ENCODE assay signal across 12 cellular contexts in the genomic region with DNA sequence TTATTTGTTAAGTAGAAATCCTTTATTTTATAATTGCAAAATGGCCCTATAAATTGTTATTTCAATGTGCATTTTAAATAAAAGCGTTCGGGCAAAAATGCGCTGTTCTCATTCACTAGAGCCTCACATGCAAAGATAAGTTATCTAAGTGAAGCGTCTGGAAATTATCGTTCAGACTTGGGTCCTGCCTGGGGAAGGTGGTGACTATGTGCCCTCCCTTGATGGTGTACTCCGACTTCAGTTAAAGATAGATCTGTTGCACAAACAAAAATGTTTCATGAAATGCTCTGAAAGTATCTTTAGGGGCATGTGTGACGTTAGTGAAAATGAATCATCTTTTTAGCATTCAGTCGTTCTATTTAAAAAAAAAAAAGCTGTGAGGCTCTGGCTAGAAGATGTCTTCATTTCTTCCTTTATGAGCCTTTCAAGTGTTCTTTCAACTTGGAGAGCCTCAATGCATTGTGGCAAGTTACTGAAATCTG.
DNase-seq lines count a peak whose midpoint lies in the region; ATAC-seq and TF ChIP-seq lines count a peak whose summit lies in the region.
"Had no signal": no experiment of that assay in that cellular context is flagged by ENCODE, and none has a peak within 500 bp of the region (broad histone marks: within the 10 kb centered on the region; RNA-seq: fewer than 3 reads in every experiment).

No MANE protein-coding gene starts in this region.

- H3K4me1 ChIP-seq in right cardiac atrium (ENCODE audit: control insufficient read depth, insufficient read depth, low read length) (peaks cover 14% of the 10 kb centered on the region), uterus (peaks cover 4 to 12% of the 10 kb centered on the region in 2 donors)

- H3K36me3 Mint-ChIP-seq in activated T-helper 1 cell treated with anti-CD3 and anti-CD28 coated beads, Interleukin-12 subunit alpha, Interleukin-12 subunit beta, Interleukin-2, Interleukin-4 antibody, amounts not matched to agents 30 ng/mL and 10 ng/mL and 1 ng/mL, durations not matched to agents 14 hours and 24 hours and 36 hours (ENCODE audit: low read depth) = peaks cover 9% of the 10 kb centered on the region
- H3K36me3 Mint-ChIP-seq in Calu3 (ENCODE audit: insufficient read depth, unreplicated experiment) = no peaks in the 10 kb centered on the region
- H3K36me3 Mint-ChIP-seq: brain, IgD-negative memory B cell had no signal

- no peaks in the 10 kb centered on the region for H3K9me3 Mint-ChIP-seq in activated T-helper 1 cell treated with anti-CD3 and anti-CD28 coated beads, Interleukin-12 subunit alpha, Interleukin-12 subunit beta, Interleukin-2, Interleukin-4 antibody, amounts not matched to agents 30 ng/mL and 10 ng/mL and 1 ng/mL, durations not matched to agents 14 hours and 24 hours and 36 hours
- H3K9me3 Mint-ChIP-seq in Calu3 (ENCODE audit: low read depth, unreplicated experiment) = no peaks in the 10 kb centered on the region
- H3K9me3 Mint-ChIP-seq: brain, IgD-negative memory B cell had no signal

- no peaks in the 10 kb centered on the region for H3K27me3 ChIP-seq in right cardiac atrium (ENCODE audit: control insufficient read depth, insufficient read depth)
- H3K27me3 ChIP-seq in uterus = no peaks in the 10 kb centered on the region

- no peak for TF ChIP-seq CTCF in uterus (IDR thresholded peaks at IDR 0.05)
- no peak for TF ChIP-seq CTCF in Calu3 (IDR thresholded peaks at IDR 0.05; ENCODE audit: unreplicated experiment)

- CTCF ChIA-PET in Calu3 (lab: Charles Lee) = interaction anchor here (0.6 kb wide), 1 partner anchor 184 kb away, joined by 3 read pairs; no protein-coding TSS in a partner anchor

- H3K9me3 ChIP-seq in right cardiac atrium (ENCODE audit: control insufficient read depth, low read length) = no peaks in the 10 kb centered on the region
- no peaks in the 10 kb centered on the region for H3K9me3 ChIP-seq in uterus

- H3K27ac Mint-ChIP-seq in activated T-helper 1 cell treated with anti-CD3 and anti-CD28 coated beads, Interleukin-12 subunit alpha, Interleukin-12 subunit beta, Interleukin-2, Interleukin-4 antibody, amounts not matched to agents 30 ng/mL and 10 ng/mL and 1 ng/mL, durations not matched to agents 14 hours and 24 hours and 36 hours = peak overlapping the region; percentile 14
- no peak overlapping the region for H3K27ac Mint-ChIP-seq in Calu3 (ENCODE audit: unreplicated experiment)

- ATAC-seq in right cardiac atrium (peak; percentile 52 to 76), GM18868 (IDR thresholded peaks at IDR 0.05; ENCODE audit: unreplicated experiment) (no peak)

- H3K27ac ChIP-seq in right cardiac atrium (ENCODE audit: low read length) (no peak overlapping the region), uterus (peak overlapping the region; percentile 94 to 95)

- no peaks in the 10 kb centered on the region for H3K36me3 ChIP-seq in uterus

- H3K27me3 Mint-ChIP-seq in activated T-helper 1 cell treated with anti-CD3 and anti-CD28 coated beads, Interleukin-12 subunit alpha, Interleukin-12 subunit beta, Interleukin-2, Interleukin-4 antibody, amounts not matched to agents 30 ng/mL and 10 ng/mL and 1 ng/mL, durations not matched to agents 14 hours and 24 hours and 36 hours (ENCODE audit: insufficient read depth) = no peaks in the 10 kb centered on the region
- no peaks in the 10 kb centered on the region for H3K27me3 Mint-ChIP-seq in Calu3 (ENCODE audit: unreplicated experiment)
- H3K27me3 Mint-ChIP-seq: brain, IgD-negative memory B cell had no signal

- H3K4me3 ChIP-seq in right cardiac atrium (ENCODE audit: low read length) = no peak overlapping the region
- peak overlapping the region in 1 of 2 donors; percentile 3 for H3K4me3 ChIP-seq in uterus

- no peak for TF ChIP-seq POLR2A in uterus (IDR thresholded peaks at IDR 0.05)

- intact Hi-C loops in activated T-helper 1 cell treated with anti-CD3 and anti-CD28 coated beads, Interleukin-12 subunit alpha, Interleukin-12 subunit beta, Interleukin-2, Interleukin-4 antibody, amounts not matched to agents 30 ng/mL and 10 ng/mL and 1 ng/mL, durations not matched to agents 14 hours and 24 hours and 36 hours (cut with micrococcal nuclease) = loop anchor here (1.0 to 2.0 kb wide), 2 partner anchors 9 to 15 kb away; no protein-coding TSS in a partner anchor
- intact Hi-C loops in right cardiac atrium (cut with DNase I) (no loop called here), uterus (cut with DNase I; ENCODE audit: low total_unique reads) (no loop called here), Calu3 (cut with micrococcal nuclease; ENCODE audit: unreplicated experiment) (no loop called here)

- no TSS peak for BruUV-seq in Calu3 (replicated peaks; lab: Mats Ljungman, UMichigan)

- H3K4me1 Mint-ChIP-seq in activated T-helper 1 cell treated with anti-CD3 and anti-CD28 coated beads, Interleukin-12 subunit alpha, Interleukin-12 subunit beta, Interleukin-2, Interleukin-4 antibody, amounts not matched to agents 30 ng/mL and 10 ng/mL and 1 ng/mL, durations not matched to agents 14 hours and 24 hours and 36 hours (ENCODE audit: low read depth) = peaks cover 83% of the 10 kb centered on the region
- peaks cover 17% of the 10 kb centered on the region for H3K4me1 Mint-ChIP-seq in Calu3 (ENCODE audit: low read depth, unreplicated experiment)

- WGBS in right cardiac atrium = 39% methylated on average over 8 of the region's 8 CpGs

- DNase-seq in stimulated activated CD4-positive, alpha-beta T cell treated with anti-CD3 and anti-CD28 coated beads, Interleukin-15, amount 100 ng/mL, for 24 hours = peak; percentile 36
- no peak for DNase-seq in stimulated activated CD4-positive, alpha-beta T cell treated with anti-CD3 and anti-CD28 coated beads, Interleukin-4, amount 100 ng/mL, for 1 hour
- DNase-seq in activated T-helper 1 cell treated with anti-CD3 and anti-CD28 coated beads, Interleukin-12 subunit alpha, Interleukin-12 subunit beta, Interleukin-2, Interleukin-4 antibody, amounts not matched to agents 30 ng/mL and 10 ng/mL and 1 ng/mL, durations not matched to agents 14 hours and 24 hours and 36 hours (ENCODE audit: low spot score) = no peak
- DNase-seq in right cardiac atrium (no peak), uterus (no peak), cerebellum (ENCODE audit: low spot score) (no peak), Calu3 (no peak)
- DNase-seq: COR-L47, NCI-H446 treated with DMSO at 0.1 percent for 48 hours had no signal

- no peak overlapping the region for H3K4me3 Mint-ChIP-seq in activated T-helper 1 cell treated with anti-CD3 and anti-CD28 coated beads, Interleukin-12 subunit alpha, Interleukin-12 subunit beta, Interleukin-2, Interleukin-4 antibody, amounts not matched to agents 30 ng/mL and 10 ng/mL and 1 ng/mL, durations not matched to agents 14 hours and 24 hours and 36 hours
- no peak overlapping the region for H3K4me3 Mint-ChIP-seq in Calu3 (ENCODE audit: low read depth, unreplicated experiment)
- H3K4me3 Mint-ChIP-seq: brain had no signal
